11 cellular contexts compared by ENCODE assay signal in genomic region chr9:87613265-87614111, GRCh38.
DNase-seq lines count a peak whose midpoint lies in the region; TF ChIP-seq lines count a peak whose summit lies in the region.
"Had no signal": no experiment of that assay in that cellular context is flagged by ENCODE, and none has a peak within 500 bp of the region (broad histone marks: within the 10 kb centered on the region; RNA-seq: fewer than 3 reads in every experiment).

No MANE protein-coding gene starts in this region.

- DNase-seq in DMS79 (lab: John Stamatoyannopoulos, UW) (peak; percentile 0), DMS79 treated with DMSO at 0.1 percent for 48 hours (lab: John Stamatoyannopoulos, UW) (no peak), HuH-7 (ENCODE audit: low spot score) (peak; percentile 36), progenitor cell of endocrine pancreas (ENCODE audit: low spot score, unreplicated experiment) (no peak), SIG-M5 (lab: John Stamatoyannopoulos, UW) (no peak), NAMALWA (ENCODE audit: low spot score) (no peak), SHP77 (lab: John Stamatoyannopoulos, UW) (no peak)
- DNase-seq: amniotic stem cell, H7, naive B cell had no signal

- no peak overlapping the region for H3K4me3 Mint-ChIP-seq in dendritic cell treated with granulocyte-macrophage colony-stimulating factor and Interleukin-4, amounts not matched to agents 40 ng/mL and 50 ng/mL, for 4 days
- no peak overlapping the region for H3K4me3 Mint-ChIP-seq in progenitor cell of endocrine pancreas (ENCODE audit: low read depth)
- H3K4me3 Mint-ChIP-seq: naive B cell had no signal

- H3K27me3 Mint-ChIP-seq in dendritic cell treated with granulocyte-macrophage colony-stimulating factor and Interleukin-4, amounts not matched to agents 40 ng/mL and 50 ng/mL, for 4 days: no peaks in the 10 kb centered on the region
- H3K27me3 Mint-ChIP-seq in progenitor cell of endocrine pancreas: no peaks in the 10 kb centered on the region

- peaks cover 77% of the 10 kb centered on the region for H3K36me3 Mint-ChIP-seq in dendritic cell treated with granulocyte-macrophage colony-stimulating factor and Interleukin-4, amounts not matched to agents 40 ng/mL and 50 ng/mL, for 4 days (ENCODE audit: low read depth)
- H3K36me3 Mint-ChIP-seq in progenitor cell of endocrine pancreas (ENCODE audit: insufficient read depth): peaks cover 41% of the 10 kb centered on the region
- H3K36me3 Mint-ChIP-seq: naive B cell had no signal

- H3K27ac Mint-ChIP-seq in dendritic cell treated with granulocyte-macrophage colony-stimulating factor and Interleukin-4, amounts not matched to agents 40 ng/mL and 50 ng/mL, for 4 days: peak overlapping the region; percentile 84
- H3K27ac Mint-ChIP-seq in progenitor cell of endocrine pancreas: peak overlapping the region; percentile 71

- TF ChIP-seq CTCF in progenitor cell of endocrine pancreas (IDR thresholded peaks at IDR 0.05; ENCODE audit: unreplicated experiment): no peak

- intact Hi-C loops in dendritic cell treated with granulocyte-macrophage colony-stimulating factor and Interleukin-4, amounts not matched to agents 40 ng/mL and 50 ng/mL, for 4 days (cut with micrococcal nuclease): loop anchor here (5.0 kb wide), 2 partner anchors 39 to 116 kb away; partner anchors contain the start of gene DAPK1

- H3K9me3 Mint-ChIP-seq in dendritic cell treated with granulocyte-macrophage colony-stimulating factor and Interleukin-4, amounts not matched to agents 40 ng/mL and 50 ng/mL, for 4 days: peaks cover under 1% of the 10 kb centered on the region
- H3K9me3 Mint-ChIP-seq in progenitor cell of endocrine pancreas (ENCODE audit: low read depth): no peaks in the 10 kb centered on the region

- peaks cover 95% of the 10 kb centered on the region for H3K4me1 Mint-ChIP-seq in dendritic cell treated with granulocyte-macrophage colony-stimulating factor and Interleukin-4, amounts not matched to agents 40 ng/mL and 50 ng/mL, for 4 days (ENCODE audit: low read depth)
- peaks cover 36% of the 10 kb centered on the region for H3K4me1 Mint-ChIP-seq in progenitor cell of endocrine pancreas (ENCODE audit: low read depth)
- H3K4me1 Mint-ChIP-seq: naive B cell had no signal

Comparison
In these comparisons a context has a peak if more than half of its experiments do, and no peak if none do; other contexts are left out.
1. DNase-seq: peak in DMS79 (single experiment) and HuH-7 (single experiment); none in DMS79 treated with DMSO at 0.1 percent for 48 hours (single experiment), progenitor cell of endocrine pancreas (single experiment), SIG-M5 (single experiment), NAMALWA (single experiment) and SHP77 (0 of 2).